ENCODE assay signal across 11 cellular contexts in the genomic region with DNA sequence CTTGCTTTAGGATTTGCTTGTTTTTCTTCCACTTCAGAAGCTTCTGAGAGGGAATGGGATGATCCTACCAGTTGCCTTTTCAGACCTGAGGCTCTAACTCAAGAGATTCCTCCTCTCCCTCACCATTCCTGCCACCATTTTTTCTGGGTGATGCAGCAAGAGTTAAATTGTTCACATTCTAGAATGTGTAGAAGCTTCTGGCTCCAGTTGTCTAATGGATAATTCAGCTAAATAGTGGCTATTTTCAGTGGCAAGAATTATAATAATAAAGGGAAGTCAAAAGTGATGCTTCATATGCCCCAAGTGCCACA. TPM values are rescaled to one million over a fixed set of nuclear protein-coding genes. Genes with fewer than 3 reads are reported as not detected.
DNase-seq lines count a peak whose midpoint lies in the region; ATAC-seq and TF ChIP-seq lines count a peak whose summit lies in the region.
"Had no signal": no experiment of that assay in that cellular context is flagged by ENCODE, and none has a peak within 500 bp of the region (broad histone marks: within the 10 kb centered on the region; RNA-seq: fewer than 3 reads in every experiment).

No MANE protein-coding gene starts in this region.

- no peak overlapping the region for H3K18ac ChIP-seq in neuronal stem cell (ENCODE audit: low read length)

- no peak overlapping the region for H3K23ac ChIP-seq in neuronal stem cell (ENCODE audit: low read depth, low read length, poor library complexity)

- no peak overlapping the region for H3K4me3 Mint-ChIP-seq in CD8-positive, alpha-beta memory T cell
- no peak overlapping the region for H3K4me3 Mint-ChIP-seq in chondrocyte (ENCODE audit: unreplicated experiment)

- H3K79me2 ChIP-seq in KMS-11 (ENCODE audit: insufficient read depth, low read depth): no peaks in the 10 kb centered on the region

- H2BK120ac ChIP-seq in neuronal stem cell (ENCODE audit: low read depth, low read length): no peak overlapping the region

- CTCF ChIA-PET in CD8-positive, alpha-beta memory T cell (lab: Charles Lee): interaction anchor here (0.6 to 15.2 kb wide), 29 partner anchors 8 to 197 kb away, joined by 3 to 334 read pairs (median 6); a partner anchor contains a TSS

- peak overlapping the region; percentile 19; the same call in 1 of the 2 replicates for H3K4me2 ChIP-seq in KMS-11
- H3K4me2 ChIP-seq in neuronal stem cell (ENCODE audit: insufficient read depth, low read length, poor library complexity, severe bottlenecking): no peak overlapping the region

- no peak overlapping the region for H3K4ac ChIP-seq in neuronal stem cell (ENCODE audit: low read length)

- H3K27ac Mint-ChIP-seq in CD8-positive, alpha-beta memory T cell: peak overlapping the region in 2 of 8 donors; percentile 20 to 80
- H3K27ac Mint-ChIP-seq in chondrocyte (ENCODE audit: unreplicated experiment): peak overlapping the region; percentile 87

- peaks cover 21% of the 10 kb centered on the region for H3K36me3 ChIP-seq in CD8-positive, alpha-beta memory T cell (ENCODE audit: insufficient read depth, low read length)
- H3K36me3 ChIP-seq in KMS-11 (ENCODE audit: insufficient read depth) (no peaks in the 10 kb centered on the region; the same call in 1 of the 2 replicates), neuronal stem cell (replicated peaks in 1 of 2; ENCODE audit: control insufficient read depth in 2 of 2, insufficient read depth in 2 of 2, low read length in 2 of 2) (peaks cover 35 to 76% of the 10 kb centered on the region in 2 donors)
- H3K36me3 ChIP-seq: breast epithelium had no signal

- no peaks in the 10 kb centered on the region for H3K79me1 ChIP-seq in neuronal stem cell (ENCODE audit: low read depth, low read length)

- H2AK5ac ChIP-seq in neuronal stem cell (ENCODE audit: low read depth, low read length): no peak overlapping the region

- H2AFZ ChIP-seq in KMS-11 (ENCODE audit: low read depth): no peak overlapping the region
- no peak overlapping the region for H2AFZ ChIP-seq in neuronal stem cell (ENCODE audit: low read length)

- H3K4me1 Mint-ChIP-seq in CD8-positive, alpha-beta memory T cell: peaks cover 6% of the 10 kb centered on the region in 3 donors
- peaks cover 6% of the 10 kb centered on the region for H3K4me1 Mint-ChIP-seq in chondrocyte (ENCODE audit: low read depth)

- no peak overlapping the region for H3K14ac ChIP-seq in neuronal stem cell (ENCODE audit: low read length)

- H3K27me3 ChIP-seq in CD8-positive, alpha-beta memory T cell (ENCODE audit: insufficient read depth, low read length, poor library complexity, severe bottlenecking): no peaks in the 10 kb centered on the region
- H3K27me3 ChIP-seq in KMS-11 (ENCODE audit: insufficient read depth, low read depth) (no peaks in the 10 kb centered on the region), neuronal stem cell (ENCODE audit: control insufficient read depth in 3 of 3, insufficient read depth in 3 of 3, low read depth in 1 of 3, low read length in 3 of 3) (no peaks in the 10 kb centered on the region)
- H3K27me3 ChIP-seq: breast epithelium had no signal

- H3K9ac ChIP-seq in KMS-11: no peak overlapping the region
- H3K9ac ChIP-seq in neuronal stem cell (ENCODE audit: low read depth, low read length, poor library complexity): no peak overlapping the region

- no peaks in the 10 kb centered on the region for H3K27me3 Mint-ChIP-seq in CD8-positive, alpha-beta memory T cell
- H3K27me3 Mint-ChIP-seq in chondrocyte (ENCODE audit: low read depth): no peaks in the 10 kb centered on the region

- no peaks in the 10 kb centered on the region for H4K20me1 ChIP-seq in KMS-11 (ENCODE audit: insufficient read depth)

- H3K9me3 ChIP-seq in CD8-positive, alpha-beta memory T cell (ENCODE audit: low read length): no peaks in the 10 kb centered on the region
- no peaks in the 10 kb centered on the region for H3K9me3 ChIP-seq in neuronal stem cell (replicated peaks in 1 of 2; ENCODE audit: control insufficient read depth in 2 of 2, insufficient read depth in 1 of 2, low read depth in 1 of 2, low read length in 2 of 2)
- H3K9me3 ChIP-seq: breast epithelium had no signal

- POLR2A ChIA-PET in CD8-positive, alpha-beta memory T cell (lab: Charles Lee): interaction anchor here (0.5 to 2.6 kb wide), 10 partner anchors 16 to 64 kb away, joined by 3 to 40 read pairs (median 3); a partner anchor contains a TSS

- peaks cover 0 to 54% (median 11%) of the 10 kb centered on the region in 3 donors for H3K36me3 Mint-ChIP-seq in CD8-positive, alpha-beta memory T cell
- peaks cover 15% of the 10 kb centered on the region for H3K36me3 Mint-ChIP-seq in chondrocyte (ENCODE audit: low read depth)

- no peak overlapping the region for H2BK12ac ChIP-seq in neuronal stem cell (ENCODE audit: low read length)

- no peak overlapping the region for H2BK15ac ChIP-seq in neuronal stem cell (ENCODE audit: low read length)

- H3K4me1 ChIP-seq in CD8-positive, alpha-beta memory T cell (ENCODE audit: insufficient read depth, low read length): peaks cover 11% of the 10 kb centered on the region
- H3K4me1 ChIP-seq in KMS-11 (ENCODE audit: low read depth, poor library complexity, severe bottlenecking) (peaks cover 17% of the 10 kb centered on the region), neuronal stem cell (ENCODE audit: control insufficient read depth in 2 of 2, insufficient read depth in 1 of 2, low read depth in 1 of 2, low read length in 2 of 2) (peaks cover 3 to 5% of the 10 kb centered on the region in 2 donors)
- H3K4me1 ChIP-seq: breast epithelium had no signal

- no peak overlapping the region for H4K8ac ChIP-seq in neuronal stem cell (ENCODE audit: low read depth, low read length)

- H4K91ac ChIP-seq in neuronal stem cell (ENCODE audit: low read depth, low read length, poor library complexity): no peak overlapping the region

- H3K9me3 Mint-ChIP-seq in CD8-positive, alpha-beta memory T cell: no peaks in the 10 kb centered on the region
- H3K9me3 Mint-ChIP-seq in chondrocyte (ENCODE audit: low read depth): no peaks in the 10 kb centered on the region

- TF ChIP-seq CTCF in KMS-11 (conservative IDR thresholded peaks at IDR 0.05; ENCODE audit: low read depth, low read length) (no peak), chondrocyte (IDR thresholded peaks at IDR 0.05) (no peak)

- H3K4me3 ChIP-seq in CD8-positive, alpha-beta memory T cell (ENCODE audit: low read length): no peak overlapping the region
- H3K4me3 ChIP-seq in KMS-11 (IDR thresholded peaks at IDR 0.05; ENCODE audit: insufficient read depth, low read depth, low read length) (no peak overlapping the region), neuronal stem cell (ENCODE audit: low read length in 2 of 2) (no peak overlapping the region)
- H3K4me3 ChIP-seq: breast epithelium, GM12878 had no signal

- DNase-seq in CD8-positive, alpha-beta memory T cell: no peak
- DNase-seq in chondrocyte (ENCODE audit: low spot score) (no peak), neuronal stem cell (ENCODE audit: low spot score) (no peak), cerebellum (ENCODE audit: low spot score) (no peak), DMS153 treated with DMSO at 0.1 percent for 48 hours (lab: John Stamatoyannopoulos, UW; ENCODE audit: unreplicated experiment) (no peak), NCI-H2029 treated with DMSO at 0.1 percent for 48 hours (lab: John Stamatoyannopoulos, UW) (no peak)
- DNase-seq: NCI-H1048 had no signal

- ATAC-seq in HG02981 (IDR thresholded peaks at IDR 0.05; ENCODE audit: unreplicated experiment): no peak

- H2BK5ac ChIP-seq in neuronal stem cell (ENCODE audit: low read length): no peak overlapping the region

- peak overlapping the region; percentile 53 for H3K27ac ChIP-seq in CD8-positive, alpha-beta memory T cell (ENCODE audit: low read depth, low read length)
- H3K27ac ChIP-seq in KMS-11: peak overlapping the region; percentile 38; the same call in 1 of the 2 replicates
- H3K27ac ChIP-seq in neuronal stem cell (replicated peaks; ENCODE audit: low read length): peak overlapping the region; percentile 7

RNA-seq across cellular contexts. Expression of a gene that starts 20.9 kb away (rescaled TPM):
- 10 to 100 TPM; 19.8 to 20.1 TPM for total RNA-seq in CD8-positive, alpha-beta memory T cell
- polyA plus RNA-seq in CD8-positive, alpha-beta memory T cell: 8.3 TPM
- total RNA-seq in chondrocyte (12.6 to 16.1 TPM (median 15.2 TPM) in 3 replicates), cerebellum (2.2 TPM)
- polyA plus RNA-seq in neuronal stem cell (2013, experiment 1 of 2): 20.7 TPM
- polyA plus RNA-seq in neuronal stem cell (2013, experiment 2 of 2): 20.0 TPM

RNA-seq across cellular contexts. Expression of a gene that starts 46.2 kb away (rescaled TPM):
- 10 to 100 TPM; 20.4 to 23.1 TPM for total RNA-seq in CD8-positive, alpha-beta memory T cell
- 9.4 TPM for polyA plus RNA-seq in CD8-positive, alpha-beta memory T cell
- total RNA-seq in chondrocyte (41.3 to 62.4 TPM (median 59.4 TPM) in 3 replicates), cerebellum (6.4 TPM)
- 15.9 TPM for polyA plus RNA-seq in neuronal stem cell (2013, experiment 1 of 2)
- polyA plus RNA-seq in neuronal stem cell (2013, experiment 2 of 2): 14.8 TPM
